In the genomic region with DNA sequence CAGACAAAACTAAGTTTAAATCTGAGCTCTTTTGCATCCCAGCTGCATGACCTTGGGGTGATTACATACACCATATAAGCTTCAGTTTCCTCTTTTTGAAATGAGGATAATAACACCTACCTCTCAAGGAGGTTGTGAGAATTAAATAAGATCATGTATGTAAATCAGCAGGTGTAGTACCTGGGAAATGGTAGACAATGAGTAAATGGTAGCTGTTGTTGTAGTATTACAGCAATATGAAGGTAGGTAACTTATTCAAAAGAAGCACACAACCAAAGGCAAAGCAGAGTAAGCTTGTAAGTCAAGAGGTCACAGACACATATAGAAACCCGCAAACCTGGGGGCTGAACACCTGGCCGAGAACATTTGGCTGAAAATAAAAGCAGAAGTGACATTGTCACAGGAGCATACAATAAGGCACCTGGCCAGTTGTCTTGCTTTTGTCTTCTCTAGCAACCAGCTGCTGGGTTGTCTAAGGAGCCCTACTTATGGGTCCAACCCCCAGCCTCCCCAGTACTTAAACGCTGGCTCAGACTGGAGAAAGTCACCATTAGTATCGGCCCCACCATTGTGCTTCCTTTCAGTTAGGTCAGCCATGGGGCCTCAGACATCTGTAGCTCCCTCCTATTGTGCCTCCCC, we compare ENCODE assay signal across 11 cellular contexts.
DNase-seq lines count a peak whose midpoint lies in the region; ATAC-seq, FAIRE-seq and TF ChIP-seq lines count a peak whose summit lies in the region.
"Had no signal": no experiment of that assay in that cellular context is flagged by ENCODE, and none has a peak within 500 bp of the region (broad histone marks: within the 10 kb centered on the region; RNA-seq: fewer than 3 reads in every experiment).

No MANE protein-coding gene starts in this region.

- H3F3A ChIP-seq in DOHH2 (ENCODE audit: control insufficient read depth, insufficient read depth) = peaks cover 31% of the 10 kb centered on the region

- DNase-seq in NCI-H345 treated with DMSO at 0.1 percent for 48 hours (lab: John Stamatoyannopoulos, UW; ENCODE audit: unreplicated experiment) (peak; percentile 31), GF-D8 (lab: John Stamatoyannopoulos, UW) (no peak), mucosa of gallbladder (ENCODE audit: low spot score) (no peak), H54 (ENCODE audit: insufficient read length, low spot score) (no peak), NCI-H128 (lab: John Stamatoyannopoulos, UW; ENCODE audit: unreplicated experiment) (no peak)
- DNase-seq: activated naive CD8-positive, alpha-beta T cell treated with anti-CD3 and anti-CD28 coated beads, Interleukin-2, amount 10 ng/mL, durations not matched to agents 7 days and 5 days; NCI-H1436 treated with DMSO at 0.1 percent for 48 hours; sigmoid colon had no signal

- H3K9me2 ChIP-seq in DOHH2 (replicated peaks; ENCODE audit: control insufficient read depth, low read length) = no peaks in the 10 kb centered on the region

- H3K79me2 ChIP-seq in DOHH2 (ENCODE audit: control insufficient read depth, low read length) = no peaks in the 10 kb centered on the region

- H3K27me3 ChIP-seq in DOHH2 (ENCODE audit: control insufficient read depth, low read length) = no peaks in the 10 kb centered on the region
- H3K27me3 ChIP-seq: sigmoid colon had no signal

- H3K36me3 ChIP-seq in DOHH2 (ENCODE audit: control insufficient read depth, low read length) = peaks cover 6% of the 10 kb centered on the region
- H3K36me3 ChIP-seq: sigmoid colon had no signal

- H3K9me3 ChIP-seq in DOHH2 (ENCODE audit: control insufficient read depth, insufficient read depth, low read length) = peaks cover 6% of the 10 kb centered on the region

- H4K20me1 ChIP-seq in DOHH2 (ENCODE audit: control insufficient read depth, insufficient read depth, low read depth, low read length) = no peaks in the 10 kb centered on the region

- H3K27ac ChIP-seq in DOHH2 (ENCODE audit: low read depth, low read length) = peak overlapping the region; percentile 88
- H3K27ac ChIP-seq: sigmoid colon had no signal

- H3K4me3 ChIP-seq in DOHH2 (ENCODE audit: low read length) = peak overlapping the region; percentile 56
- H3K4me3 ChIP-seq: sigmoid colon had no signal

- ATAC-seq in GM19372 (IDR thresholded peaks at IDR 0.05; ENCODE audit: low read depth, unreplicated experiment) (peak; percentile 85), HG02970 (IDR thresholded peaks at IDR 0.05; ENCODE audit: low FRiP score, unreplicated experiment) (peak; percentile 85)

- TF ChIP-seq POLR2A in H54 (IDR thresholded peaks at IDR 0.05; ENCODE audit: low read depth, low read length) = no peak

- no peak for TF ChIP-seq CTCF in DOHH2 (IDR thresholded peaks at IDR 0.05; ENCODE audit: low read depth, low read length, poor library complexity, severe bottlenecking)

- no peak for FAIRE-seq in H54 (lab: Jason Lieb, UNC)

- peaks cover 81% of the 10 kb centered on the region for H3K4me1 ChIP-seq in DOHH2 (ENCODE audit: control insufficient read depth, low read length)
- H3K4me1 ChIP-seq: sigmoid colon had no signal

- H3K4me2 ChIP-seq in DOHH2 (ENCODE audit: low read length) = peak overlapping the region; percentile 82
